19 cellular contexts compared by ENCODE assay signal in the genomic region with DNA sequence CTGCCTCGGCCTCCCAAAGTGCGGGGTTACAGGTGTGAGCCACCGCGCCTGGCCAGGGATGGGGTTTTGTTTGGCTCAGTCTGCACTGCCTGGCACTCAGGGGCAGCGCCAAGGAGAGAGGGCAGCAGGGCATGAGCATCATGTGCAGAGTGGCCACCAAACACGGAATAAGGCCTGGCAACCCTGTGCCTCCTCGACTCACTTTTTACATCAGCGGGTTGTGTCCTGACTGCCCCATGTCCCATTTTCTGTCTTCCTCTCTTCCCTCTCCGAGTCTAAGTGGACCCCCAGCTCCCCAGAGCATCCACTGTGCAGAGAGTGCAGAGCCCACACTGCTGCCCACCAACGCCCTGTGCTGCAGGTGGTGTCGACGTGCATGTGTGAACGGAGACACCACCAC.
"Had no signal": no experiment of that assay in that cellular context is flagged by ENCODE, and none has a peak within 500 bp of the region (broad histone marks: within the 10 kb centered on the region; RNA-seq: fewer than 3 reads in every experiment).

No MANE protein-coding gene starts in this region.

- H3K9me3 Mint-ChIP-seq: activated CD4-positive, alpha-beta memory T cell treated with anti-CD3 and anti-CD28 coated beads for 36 hours; nephron progenitor cell; T-helper 2 cell treated with Interferon-gamma antibody and Interleukin-4, amounts not matched to agents 5 μg/mL and 100 μg/mL, for 36 hours had no signal

- H3K4me2 ChIP-seq: SK-N-SH had no signal

- FAIRE-seq: keratinocyte, TTC549 had no signal

- H3K4me1 Mint-ChIP-seq: activated CD4-positive, alpha-beta T cell treated with anti-CD3 and anti-CD28 coated beads for 36 hours; nephron progenitor cell had no signal

- H3K4me3 Mint-ChIP-seq: activated CD4-positive, alpha-beta memory T cell treated with anti-CD3 and anti-CD28 coated beads for 36 hours; activated CD4-positive, alpha-beta T cell treated with anti-CD3 and anti-CD28 coated beads for 36 hours; nephron progenitor cell; T-helper 2 cell treated with Interferon-gamma antibody and Interleukin-4, amounts not matched to agents 5 μg/mL and 100 μg/mL, for 36 hours; WTC11 had no signal

- H3K9ac ChIP-seq: SK-N-SH had no signal

- H3K27ac ChIP-seq: body of pancreas, right lobe of liver, thyroid gland had no signal

- H3K27me3 Mint-ChIP-seq: activated CD4-positive, alpha-beta memory T cell treated with anti-CD3 and anti-CD28 coated beads for 36 hours; activated CD4-positive, alpha-beta T cell treated with anti-CD3 and anti-CD28 coated beads for 36 hours had no signal

- H3K9me2 ChIP-seq: SK-N-SH had no signal

- H3K9me3 ChIP-seq: body of pancreas, right lobe of liver, SK-N-SH, thyroid gland had no signal

- H3K4me1 ChIP-seq: right lobe of liver, thyroid gland had no signal

- DNase-seq: activated CD4-positive, alpha-beta memory T cell treated with anti-CD3 and anti-CD28 coated beads for 36 hours; activated CD4-positive, alpha-beta T cell treated with anti-CD3 and anti-CD28 coated beads for 36 hours; activated naive CD4-positive, alpha-beta T cell; activated T-cell treated with anti-CD3 and anti-CD28 coated beads for 4 hours; body of pancreas; erythroblast; foreskin melanocyte; nephron progenitor cell; SK-N-SH; stimulated activated CD4-positive, alpha-beta T cell treated with anti-CD3 and anti-CD28 coated beads, Interleukin-4, amount 100 ng/mL, for 4 hours; stimulated activated naive CD4-positive, alpha-beta T cell; thyroid gland had no signal

- ATAC-seq: activated CD4-positive, alpha-beta T cell treated with anti-CD3 and anti-CD28 coated beads for 36 hours; body of pancreas; left lobe of liver; WTC11 had no signal

- H3K27ac Mint-ChIP-seq: activated CD4-positive, alpha-beta memory T cell treated with anti-CD3 and anti-CD28 coated beads for 36 hours; activated CD4-positive, alpha-beta T cell treated with anti-CD3 and anti-CD28 coated beads for 36 hours; T-helper 2 cell treated with Interferon-gamma antibody and Interleukin-4, amounts not matched to agents 5 μg/mL and 100 μg/mL, for 36 hours had no signal

- H3K27me3 ChIP-seq: body of pancreas, dorsolateral prefrontal cortex, right lobe of liver, thyroid gland had no signal

- H3K4me3 ChIP-seq: body of pancreas, right lobe of liver, thyroid gland had no signal
